In the genomic region with DNA sequence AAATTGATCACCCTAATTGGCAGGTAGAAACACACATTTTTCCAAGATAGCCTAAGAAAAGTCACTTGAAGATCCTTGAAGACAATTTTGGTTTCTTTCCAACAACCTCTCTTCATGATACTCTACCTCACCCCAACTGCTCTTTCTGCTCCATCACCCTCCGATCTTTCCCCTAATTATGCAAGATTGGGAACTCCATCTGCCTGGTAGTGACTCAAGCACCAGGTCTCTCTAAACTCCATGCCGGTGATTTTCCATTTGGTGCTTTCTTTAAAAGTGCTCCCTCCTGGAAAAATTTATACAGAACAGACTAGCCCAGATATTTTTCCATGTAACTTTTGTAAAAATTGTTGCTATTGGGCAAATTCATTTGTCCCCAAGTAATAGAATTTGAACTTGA, we compare ENCODE assay signal across 13 cellular contexts. TPM values are rescaled to one million over a fixed set of nuclear protein-coding genes. Genes with fewer than 3 reads are reported as not detected.
DNase-seq lines count a peak whose midpoint lies in the region; ATAC-seq and TF ChIP-seq lines count a peak whose summit lies in the region.
"Had no signal": no experiment of that assay in that cellular context is flagged by ENCODE, and none has a peak within 500 bp of the region (broad histone marks: within the 10 kb centered on the region; RNA-seq: fewer than 3 reads in every experiment).

No MANE protein-coding gene starts in this region.

- TF ChIP-seq CTCF in OCI-LY1 (IDR thresholded peaks at IDR 0.05; ENCODE audit: low read length) (no peak), epithelial cell of esophagus (IDR thresholded peaks at IDR 0.05; ENCODE audit: insufficient read depth, low read depth, low read length, missing control alignments) (no peak), thyroid gland (IDR thresholded peaks at IDR 0.05) (no peak), upper lobe of right lung (IDR thresholded peaks at IDR 0.05) (no peak)

- no peak overlapping the region for H3K9ac ChIP-seq in OCI-LY1 (ENCODE audit: low read length)

- TF ChIP-seq POLR2A in thyroid gland (IDR thresholded peaks at IDR 0.05), result no peak

- intact Hi-C loops in thyroid gland (cut with DNase I), result no loop called here
- intact Hi-C loops in upper lobe of right lung (cut with DNase I), result no loop called here
- intact Hi-C loops in cardiac septum (cut with DNase I), result loop anchor here (2.0 kb wide), 1 partner anchor 27 kb away; no protein-coding TSS in a partner anchor

- H3K36me3 Mint-ChIP-seq in activated naive CD4-positive, alpha-beta T cell treated with anti-CD3 and anti-CD28 coated beads, Interleukin-2, amount 50 U/mL, for 24 hours, result peaks cover 4% of the 10 kb centered on the region

- H3K27me3 Mint-ChIP-seq in activated naive CD4-positive, alpha-beta T cell treated with anti-CD3 and anti-CD28 coated beads, Interleukin-2, amount 50 U/mL, for 24 hours, result no peaks in the 10 kb centered on the region

- no peak overlapping the region for H3K4me2 ChIP-seq in OCI-LY1 (ENCODE audit: low read length)

- no peaks in the 10 kb centered on the region for H4K20me1 ChIP-seq in OCI-LY1 (ENCODE audit: insufficient read depth, low read length)

- no peaks in the 10 kb centered on the region for H3K79me2 ChIP-seq in OCI-LY1 (ENCODE audit: insufficient read depth, low read length)

- H3K4me3 ChIP-seq in OCI-LY1 (ENCODE audit: low read depth, low read length, poor library complexity, severe bottlenecking) (no peak overlapping the region), epithelial cell of esophagus (ENCODE audit: low read length) (no peak overlapping the region), thyroid gland (replicated peaks in 1 of 3) (no peak overlapping the region), upper lobe of right lung (no peak overlapping the region)
- H3K4me3 ChIP-seq: body of pancreas, lung had no signal

- H3K9me2 ChIP-seq in OCI-LY1 (ENCODE audit: low read depth, low read length), result no peaks in the 10 kb centered on the region

- peak overlapping the region; percentile 26 for H3K4me3 Mint-ChIP-seq in activated naive CD4-positive, alpha-beta T cell treated with anti-CD3 and anti-CD28 coated beads, Interleukin-2, amount 50 U/mL, for 24 hours

- H3K36me3 ChIP-seq in OCI-LY1 (ENCODE audit: insufficient read depth, low read length) (peaks cover 12% of the 10 kb centered on the region), thyroid gland (no peaks in the 10 kb centered on the region), upper lobe of right lung (peaks cover 3% of the 10 kb centered on the region)
- H3K36me3 ChIP-seq: ovary had no signal

- H3K4me1 Mint-ChIP-seq in activated naive CD4-positive, alpha-beta T cell treated with anti-CD3 and anti-CD28 coated beads, Interleukin-2, amount 50 U/mL, for 24 hours, result peaks cover 42% of the 10 kb centered on the region

- peaks cover under 1% of the 10 kb centered on the region for H3K9me3 Mint-ChIP-seq in activated naive CD4-positive, alpha-beta T cell treated with anti-CD3 and anti-CD28 coated beads, Interleukin-2, amount 50 U/mL, for 24 hours

- peaks cover 22% of the 10 kb centered on the region for H3K4me1 ChIP-seq in OCI-LY1 (ENCODE audit: insufficient read depth, low read length, severe bottlenecking)
- H3K4me1 ChIP-seq in thyroid gland, result peaks cover 0 to 15% of the 10 kb centered on the region in 2 donors
- peaks cover 15% of the 10 kb centered on the region for H3K4me1 ChIP-seq in upper lobe of right lung

- no peaks in the 10 kb centered on the region for H3F3A ChIP-seq in OCI-LY1 (ENCODE audit: insufficient read depth, low read length)

- H3K27ac Mint-ChIP-seq in activated naive CD4-positive, alpha-beta T cell treated with anti-CD3 and anti-CD28 coated beads, Interleukin-2, amount 50 U/mL, for 24 hours, result no peak overlapping the region

- H2AFZ ChIP-seq in OCI-LY1 (ENCODE audit: low read length), result 0 out of 2 replicates have a peak overlapping the region, but pooled peaks have one; percentile 79

- no peak for DNase-seq in activated naive CD4-positive, alpha-beta T cell treated with Interleukin-2 at 50 U/mL for 16 hours
- DNase-seq in epithelial cell of esophagus (ENCODE audit: low read depth), result peak; percentile 55
- peak; percentile 12 to 16 for DNase-seq in thyroid gland
- no peak for DNase-seq in KG1 (lab: John Stamatoyannopoulos, UW)
- DNase-seq in upper lobe of right lung, result no peak
- DNase-seq in cardiac septum (ENCODE audit: low spot score), result no peak
- DNase-seq: body of pancreas; hippocampal formation; ovary; stimulated activated CD8-positive, alpha-beta memory T cell treated with anti-CD3 and anti-CD28 coated beads, Interleukin-4, amount 100 ng/mL, for 48 hours had no signal

- H3K9me3 ChIP-seq in OCI-LY1 (ENCODE audit: low read length) (peaks cover 3% of the 10 kb centered on the region; the same call in 1 of the 2 replicates), thyroid gland (no peaks in the 10 kb centered on the region), upper lobe of right lung (no peaks in the 10 kb centered on the region)
- H3K9me3 ChIP-seq: body of pancreas, ovary had no signal

- ATAC-seq in upper lobe of right lung, result no peak
- ATAC-seq: body of pancreas had no signal

- H3K27ac ChIP-seq in OCI-LY1 (ENCODE audit: low read depth, low read length, poor library complexity, severe bottlenecking) (no peak overlapping the region), thyroid gland (peak overlapping the region in 1 of 3 donors; percentile 39), upper lobe of right lung (no peak overlapping the region)
- H3K27ac ChIP-seq: body of pancreas had no signal

- no peaks in the 10 kb centered on the region for H3K27me3 ChIP-seq in OCI-LY1 (ENCODE audit: insufficient read depth, low read length)
- H3K27me3 ChIP-seq in thyroid gland, result no peaks in the 10 kb centered on the region
- no peaks in the 10 kb centered on the region for H3K27me3 ChIP-seq in upper lobe of right lung
- H3K27me3 ChIP-seq: body of pancreas, ovary had no signal

- 32 to 50% methylated on average over 2 of the region's 2 CpGs for WGBS in thyroid gland, 2 donors

RNA-seq across cellular contexts. Expression of a gene that starts 1.1 kb away (rescaled TPM):
- total RNA-seq in thyroid gland, result 100 to 1,000 TPM in 1 of 4 donors, 10 to 100 TPM in 3; 39.4 to 103 (median 63.0) TPM
- 91.8 TPM for total RNA-seq in upper lobe of right lung
- 193 TPM for total RNA-seq in cardiac septum

Comparison
In these comparisons a context has a peak if more than half of its experiments do, and no peak if none do; other contexts are left out.
1. DNase-seq: peak in epithelial cell of esophagus (single experiment) and thyroid gland (2 of 2); none in activated naive CD4-positive, alpha-beta T cell treated with Interleukin-2 at 50 U/mL for 16 hours (single experiment), KG1 (single experiment), upper lobe of right lung (single experiment) and cardiac septum (single experiment).